8 cellular contexts compared by ENCODE assay signal in genomic region chr2:187586091-187586632, GRCh38. TPM values are rescaled to one million over a fixed set of nuclear protein-coding genes. Genes with fewer than 3 reads are reported as not detected.
DNase-seq lines count a peak whose midpoint lies in the region; ATAC-seq and TF ChIP-seq lines count a peak whose summit lies in the region.
"Had no signal": no experiment of that assay in that cellular context is flagged by ENCODE, and none has a peak within 500 bp of the region (broad histone marks: within the 10 kb centered on the region; RNA-seq: fewer than 3 reads in every experiment).

No MANE protein-coding gene starts in this region.

- H3K4me3 ChIP-seq in mesenchymal stem cell (ENCODE audit: insufficient read depth in 1 of 2, low read depth in 1 of 2, low read length in 2 of 2) (no peak overlapping the region), dorsolateral prefrontal cortex (no peak overlapping the region)

- H2BK120ac ChIP-seq in mesenchymal stem cell (ENCODE audit: low read depth, low read length), result no peak overlapping the region

- H3K9ac ChIP-seq in mesenchymal stem cell (ENCODE audit: low read length), result no peak overlapping the region

- no peak overlapping the region for H2BK15ac ChIP-seq in mesenchymal stem cell (ENCODE audit: low read depth, poor library complexity, severe bottlenecking)

- no peak overlapping the region for H3K14ac ChIP-seq in mesenchymal stem cell (ENCODE audit: low read length in 2 of 2)

- no peak overlapping the region for H2BK5ac ChIP-seq in mesenchymal stem cell (ENCODE audit: low read depth, low read length, poor library complexity, severe bottlenecking)

- no peaks in the 10 kb centered on the region for H3K4me1 ChIP-seq in mesenchymal stem cell (ENCODE audit: control insufficient read depth, insufficient read depth, low read depth, low read length)

- no peak overlapping the region for H3K4me2 ChIP-seq in mesenchymal stem cell (ENCODE audit: low read length, poor library complexity, severe bottlenecking)

- H3K9me3 ChIP-seq in mesenchymal stem cell (ENCODE audit: control insufficient read depth, low read length), result no peaks in the 10 kb centered on the region

- H3K27ac ChIP-seq in mesenchymal stem cell (ENCODE audit: low read length, poor library complexity, severe bottlenecking) (no peak overlapping the region), dorsolateral prefrontal cortex (no peak overlapping the region)

- peak; percentile 47 for ATAC-seq in GM19397 (IDR thresholded peaks at IDR 0.05; ENCODE audit: unreplicated experiment)
- peak; percentile 47 for ATAC-seq in HG03108 (IDR thresholded peaks at IDR 0.05; ENCODE audit: unreplicated experiment)
- ATAC-seq in GM19324 (IDR thresholded peaks at IDR 0.05; ENCODE audit: low FRiP score, unreplicated experiment), result no peak

- H2AFZ ChIP-seq in mesenchymal stem cell (ENCODE audit: low read depth, low read length), result no peak overlapping the region

- H3K79me1 ChIP-seq in mesenchymal stem cell (replicated peaks; ENCODE audit: low read length, poor library complexity, severe bottlenecking), result no peaks in the 10 kb centered on the region

- H3K23ac ChIP-seq in mesenchymal stem cell (ENCODE audit: low read length in 2 of 2), result no peak overlapping the region

- in situ Hi-C loops in ACHN (cut with HindIII; ENCODE audit: low pct_ligation_motif_present, low pct_unique_long_range_greater_than_20kb, low sequenced_read_pairs), result loop anchor here (25.0 kb wide), 1 partner anchor 251 kb away; no protein-coding TSS in a partner anchor

- no peaks in the 10 kb centered on the region for H3K36me3 ChIP-seq in mesenchymal stem cell (ENCODE audit: control insufficient read depth in 1 of 2, insufficient read depth in 2 of 2, low read depth in 1 of 2, low read length in 2 of 2)

- H4K91ac ChIP-seq in mesenchymal stem cell (ENCODE audit: low read length), result no peak overlapping the region

- TF ChIP-seq CTCF in dorsolateral prefrontal cortex (IDR thresholded peaks at IDR 0.05 in 54 of 56, conservative IDR thresholded peaks at IDR 0.05 in 2 of 56; ENCODE audit: low read depth in 1 of 56, partially characterized antibody in 56 of 56), result no peak

- no peak overlapping the region for H4K8ac ChIP-seq in mesenchymal stem cell (ENCODE audit: low read length)

- no peak overlapping the region for H2AK5ac ChIP-seq in mesenchymal stem cell (ENCODE audit: low read length, severe bottlenecking)

- H2BK12ac ChIP-seq in mesenchymal stem cell (ENCODE audit: low read length in 2 of 2), result no peak overlapping the region

- WGBS in mesenchymal stem cell, result 90% methylated on average over 3 of the region's 3 CpGs

- no peak overlapping the region for H3K18ac ChIP-seq in mesenchymal stem cell (ENCODE audit: low read depth in 1 of 2, low read length in 2 of 2)

- DNase-seq in SKM-1 (lab: John Stamatoyannopoulos, UW; ENCODE audit: unreplicated experiment) (peak; percentile 94), mesenchymal stem cell (peak; percentile 26), dorsolateral prefrontal cortex (no peak), ACHN (no peak)
- DNase-seq: activated CD4-positive, alpha-beta memory T cell treated with anti-CD3 and anti-CD28 coated beads, Interleukin-2, amount 10 ng/mL, durations not matched to agents 7 days and 5 days had no signal

- intact Hi-C loops in dorsolateral prefrontal cortex (cut with DNase I), result loop anchor here (10.0 kb wide), 2 partner anchors 259 to 929 kb away; no protein-coding TSS in a partner anchor

- H3K27me3 ChIP-seq in mesenchymal stem cell (ENCODE audit: control insufficient read depth in 1 of 2, insufficient read depth in 1 of 2, low read length in 2 of 2) (no peaks in the 10 kb centered on the region), dorsolateral prefrontal cortex (no peaks in the 10 kb centered on the region)

- no peak overlapping the region for H3K4ac ChIP-seq in mesenchymal stem cell (ENCODE audit: low read depth in 1 of 2, low read length in 2 of 2)

RNA-seq across cellular contexts. Expression of gene TFPI, which starts 31.9 kb away (rescaled TPM):
- polyA plus RNA-seq in mesenchymal stem cell (2013, experiment 1 of 2), result 486 TPM
- polyA plus RNA-seq in mesenchymal stem cell (2013, experiment 2 of 2), result 510 TPM
- total RNA-seq in dorsolateral prefrontal cortex, result 10 to 100 TPM in 6 of 120 experiments, 1 to 10 TPM in 114; 1.0 to 18.1 (median 4.2) TPM
- total RNA-seq: activated CD4-positive, alpha-beta memory T cell treated with anti-CD3 and anti-CD28 coated beads, Interleukin-2, amount 10 ng/mL, durations not matched to agents 7 days and 5 days had no signal

Comparison
In these comparisons a context has a peak if more than half of its experiments do, and no peak if none do; other contexts are left out.
1. DNase-seq: peak in SKM-1 (single experiment) and mesenchymal stem cell (single experiment); none in dorsolateral prefrontal cortex (0 of 10) and ACHN (single experiment).